11 cellular contexts compared by ENCODE assay signal in the genomic region with DNA sequence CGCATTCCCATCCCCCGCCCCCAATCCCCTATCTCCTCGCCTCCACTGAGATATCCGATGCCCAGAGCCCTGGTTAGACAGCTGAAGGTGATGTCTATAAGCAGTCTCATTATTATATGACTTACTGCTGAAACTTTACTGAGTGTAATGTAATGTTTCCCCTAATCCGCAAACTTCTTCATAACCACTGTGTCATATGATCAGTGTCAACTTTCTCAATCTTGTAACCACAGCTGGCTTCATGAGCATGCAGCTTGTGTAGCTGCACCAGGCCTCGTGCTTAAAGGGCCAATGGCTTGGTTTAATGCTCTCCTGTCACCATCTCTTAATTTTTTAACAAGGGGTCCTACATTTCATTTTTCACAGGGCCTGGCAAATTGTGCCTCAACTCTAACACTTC.
DNase-seq lines count a peak whose midpoint lies in the region; ATAC-seq lines count a peak whose summit lies in the region.
"Had no signal": no experiment of that assay in that cellular context is flagged by ENCODE, and none has a peak within 500 bp of the region (broad histone marks: within the 10 kb centered on the region; RNA-seq: fewer than 3 reads in every experiment).

No MANE protein-coding gene starts in this region.

- no peaks in the 10 kb centered on the region for H3K36me3 Mint-ChIP-seq in activated naive CD4-positive, alpha-beta T cell treated with anti-CD3 and anti-CD28 coated beads, Interleukin-2, amount 10 ng/mL, durations not matched to agents 7 days and 5 days
- H3K36me3 Mint-ChIP-seq in dendritic cell treated with granulocyte-macrophage colony-stimulating factor and Interleukin-4, amounts not matched to agents 40 ng/mL and 50 ng/mL, for 4 days (ENCODE audit: low read depth) = no peaks in the 10 kb centered on the region
- H3K36me3 Mint-ChIP-seq in stimulated activated naive B cell treated with anti-CD40 and anti-IgM and Interleukin-4, amounts not matched to agents 10 μg/mL and 1 μg/mL and 100 μg/mL, for 72 hours = no peaks in the 10 kb centered on the region

- intact Hi-C loops in dendritic cell treated with granulocyte-macrophage colony-stimulating factor and Interleukin-4, amounts not matched to agents 40 ng/mL and 50 ng/mL, for 4 days (cut with micrococcal nuclease) = loop anchor here (5.0 kb wide), 1 partner anchor 47 kb away; no protein-coding TSS in a partner anchor

- no peaks in the 10 kb centered on the region for H3K27me3 Mint-ChIP-seq in activated naive CD4-positive, alpha-beta T cell treated with anti-CD3 and anti-CD28 coated beads, Interleukin-2, amount 10 ng/mL, durations not matched to agents 7 days and 5 days
- H3K27me3 Mint-ChIP-seq in dendritic cell treated with granulocyte-macrophage colony-stimulating factor and Interleukin-4, amounts not matched to agents 40 ng/mL and 50 ng/mL, for 4 days = no peaks in the 10 kb centered on the region
- no peaks in the 10 kb centered on the region for H3K27me3 Mint-ChIP-seq in stimulated activated naive B cell treated with anti-CD40 and anti-IgM and Interleukin-4, amounts not matched to agents 10 μg/mL and 1 μg/mL and 100 μg/mL, for 72 hours

- CTCF ChIA-PET in activated naive CD4-positive, alpha-beta T cell treated with anti-CD3 and anti-CD28 coated beads, Interleukin-2, amount 10 ng/mL, durations not matched to agents 7 days and 5 days (lab: Charles Lee) = interaction anchor here (0.6 to 1.2 kb wide), 4 partner anchors 9 to 373 kb away, joined by 3 to 4 read pairs (median 3); no protein-coding TSS in a partner anchor

- H3K9me3 Mint-ChIP-seq in activated naive CD4-positive, alpha-beta T cell treated with anti-CD3 and anti-CD28 coated beads, Interleukin-2, amount 10 ng/mL, durations not matched to agents 7 days and 5 days = no peaks in the 10 kb centered on the region
- H3K9me3 Mint-ChIP-seq in dendritic cell treated with granulocyte-macrophage colony-stimulating factor and Interleukin-4, amounts not matched to agents 40 ng/mL and 50 ng/mL, for 4 days = no peaks in the 10 kb centered on the region
- no peaks in the 10 kb centered on the region for H3K9me3 Mint-ChIP-seq in stimulated activated naive B cell treated with anti-CD40 and anti-IgM and Interleukin-4, amounts not matched to agents 10 μg/mL and 1 μg/mL and 100 μg/mL, for 72 hours

- H3K4me1 Mint-ChIP-seq in activated naive CD4-positive, alpha-beta T cell treated with anti-CD3 and anti-CD28 coated beads, Interleukin-2, amount 10 ng/mL, durations not matched to agents 7 days and 5 days = peaks cover 15% of the 10 kb centered on the region
- peaks cover 58% of the 10 kb centered on the region for H3K4me1 Mint-ChIP-seq in dendritic cell treated with granulocyte-macrophage colony-stimulating factor and Interleukin-4, amounts not matched to agents 40 ng/mL and 50 ng/mL, for 4 days (ENCODE audit: low read depth)
- H3K4me1 Mint-ChIP-seq in stimulated activated naive B cell treated with anti-CD40 and anti-IgM and Interleukin-4, amounts not matched to agents 10 μg/mL and 1 μg/mL and 100 μg/mL, for 72 hours = peaks cover 5 to 7% of the 10 kb centered on the region in 2 donors

- DNase-seq in activated naive CD4-positive, alpha-beta T cell treated with anti-CD3 and anti-CD28 coated beads, Interleukin-2, amount 10 ng/mL, durations not matched to agents 7 days and 5 days = peak; percentile 32
- DNase-seq in activated naive CD4-positive, alpha-beta T cell (lab: John Stamatoyannopoulos, UW) = no peak
- DNase-seq in MV-4-11 (lab: John Stamatoyannopoulos, UW) (peak; percentile 92), HuH-7.5 (ENCODE audit: low spot score) (no peak), globus pallidus (ENCODE audit: low spot score) (no peak)
- DNase-seq in stimulated activated naive B cell treated with anti-CD40 and anti-IgM and Interleukin-4, amounts not matched to agents 10 μg/mL and 1 μg/mL and 100 μg/mL, for 72 hours = no peak
- DNase-seq in activated CD4-positive, CD25-positive, alpha-beta regulatory T cell (lab: John Stamatoyannopoulos, UW) = no peak
- DNase-seq: NCI-H446, small intestine, testis had no signal

- peak overlapping the region; percentile 70 for H3K27ac Mint-ChIP-seq in activated naive CD4-positive, alpha-beta T cell treated with anti-CD3 and anti-CD28 coated beads, Interleukin-2, amount 10 ng/mL, durations not matched to agents 7 days and 5 days
- peak overlapping the region; percentile 81 for H3K27ac Mint-ChIP-seq in dendritic cell treated with granulocyte-macrophage colony-stimulating factor and Interleukin-4, amounts not matched to agents 40 ng/mL and 50 ng/mL, for 4 days
- no peak overlapping the region for H3K27ac Mint-ChIP-seq in stimulated activated naive B cell treated with anti-CD40 and anti-IgM and Interleukin-4, amounts not matched to agents 10 μg/mL and 1 μg/mL and 100 μg/mL, for 72 hours

- peak; percentile 91 to 93 for ATAC-seq in stimulated activated naive B cell treated with anti-CD40 and anti-IgM and Interleukin-4, amounts not matched to agents 10 μg/mL and 1 μg/mL and 100 μg/mL, for 72 hours (replicated peaks)

- H3K4me3 Mint-ChIP-seq in activated naive CD4-positive, alpha-beta T cell treated with anti-CD3 and anti-CD28 coated beads, Interleukin-2, amount 10 ng/mL, durations not matched to agents 7 days and 5 days = no peak overlapping the region
- H3K4me3 Mint-ChIP-seq in dendritic cell treated with granulocyte-macrophage colony-stimulating factor and Interleukin-4, amounts not matched to agents 40 ng/mL and 50 ng/mL, for 4 days = no peak overlapping the region
- no peak overlapping the region for H3K4me3 Mint-ChIP-seq in stimulated activated naive B cell treated with anti-CD40 and anti-IgM and Interleukin-4, amounts not matched to agents 10 μg/mL and 1 μg/mL and 100 μg/mL, for 72 hours

Comparison
In these comparisons a context has a peak if more than half of its experiments do, and no peak if none do; other contexts are left out.
1. DNase-seq: peak in activated naive CD4-positive, alpha-beta T cell treated with anti-CD3 and anti-CD28 coated beads, Interleukin-2, amount 10 ng/mL, durations not matched to agents 7 days and 5 days (single experiment) and MV-4-11 (single experiment); none in activated naive CD4-positive, alpha-beta T cell (0 of 4), stimulated activated naive B cell treated with anti-CD40 and anti-IgM and Interleukin-4, amounts not matched to agents 10 μg/mL and 1 μg/mL and 100 μg/mL, for 72 hours (single experiment), HuH-7.5 (single experiment), globus pallidus (single experiment) and activated CD4-positive, CD25-positive, alpha-beta regulatory T cell (0 of 4).